19 cellular contexts compared by ENCODE assay signal in the genomic region with DNA sequence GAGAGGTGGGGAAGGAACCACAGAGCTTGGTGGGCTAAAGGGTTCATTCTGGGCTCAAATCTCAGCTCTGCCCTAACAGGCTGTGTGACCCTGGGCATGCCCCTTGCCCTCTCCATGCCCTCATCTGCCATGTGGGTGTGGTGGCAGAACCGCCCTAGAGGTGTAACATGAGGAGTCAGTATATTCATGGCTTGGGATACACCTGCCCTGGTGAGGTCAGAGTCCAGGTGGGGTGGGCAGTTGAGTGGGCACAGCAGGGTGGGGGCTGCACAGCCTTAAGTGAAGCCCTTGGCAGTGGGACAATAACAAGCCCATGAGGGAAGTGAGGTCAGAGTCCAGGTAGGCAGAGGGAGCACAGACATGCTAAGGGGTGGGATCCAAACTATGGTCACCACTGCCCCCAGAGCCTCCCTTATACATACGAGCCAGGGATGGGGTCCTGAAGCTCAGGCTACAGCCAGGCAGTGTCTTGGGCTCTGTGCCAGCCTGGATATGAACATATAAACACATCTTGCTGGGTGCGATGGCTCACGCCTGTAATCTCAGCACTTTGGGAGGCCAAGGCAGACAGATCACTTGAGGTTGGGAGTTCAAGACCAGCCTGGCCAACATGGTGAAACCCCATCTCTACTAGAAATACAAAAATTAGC. TPM values are rescaled to one million over a fixed set of nuclear protein-coding genes. Genes with fewer than 3 reads are reported as not detected.
DNase-seq lines count a peak whose midpoint lies in the region; ATAC-seq and TF ChIP-seq lines count a peak whose summit lies in the region.
"Had no signal": no experiment of that assay in that cellular context is flagged by ENCODE, and none has a peak within 500 bp of the region (broad histone marks: within the 10 kb centered on the region; RNA-seq: fewer than 3 reads in every experiment).

No MANE protein-coding gene starts in this region.

- H3K27ac ChIP-seq in colonic mucosa (peak overlapping the region; percentile 66), mucosa of rectum (ENCODE audit: low read depth in 2 of 2, low read length in 2 of 2) (peak overlapping the region; percentile 75 to 80), WERI-Rb-1 (no peak overlapping the region)

- no peak for TF ChIP-seq CTCF in Calu3 (IDR thresholded peaks at IDR 0.05; ENCODE audit: unreplicated experiment)
- TF ChIP-seq CTCF in colonic mucosa (IDR thresholded peaks at IDR 0.05) = no peak
- no peak for TF ChIP-seq CTCF in WERI-Rb-1 (IDR thresholded peaks at IDR 0.05; ENCODE audit: low read depth, low read length)

- no TSS peak for BruUV-seq in Calu3 (replicated peaks; lab: Mats Ljungman, UMichigan)

- H3K4me1 ChIP-seq in colonic mucosa (no peaks in the 10 kb centered on the region), mucosa of rectum (ENCODE audit: control insufficient read depth in 2 of 2, insufficient read depth in 2 of 2, low read length in 2 of 2) (peaks cover 24 to 39% of the 10 kb centered on the region in 2 donors)

- intact Hi-C loops in Calu3 (cut with micrococcal nuclease; ENCODE audit: unreplicated experiment) (no loop called here), colonic mucosa (cut with DNase I) (no loop called here)

- H3K9ac ChIP-seq in colonic mucosa (ENCODE audit: low read depth in 2 of 2, low read length in 2 of 2) = peak overlapping the region; percentile 4 to 61
- H3K9ac ChIP-seq in mucosa of rectum (ENCODE audit: low read depth in 1 of 2, low read length in 2 of 2) = peak overlapping the region in 1 of 2 donors; percentile 40

- no peaks in the 10 kb centered on the region for H3K9me3 Mint-ChIP-seq in Calu3 (ENCODE audit: low read depth, unreplicated experiment)
- H3K9me3 Mint-ChIP-seq: CD8-positive, alpha-beta memory T cell; H9 had no signal

- DNase-seq in Calu3 (peak; percentile 14), NCI-H2196 treated with DMSO at 0.1 percent for 48 hours (lab: John Stamatoyannopoulos, UW; ENCODE audit: unreplicated experiment) (peak; percentile 17), colonic mucosa (peak; percentile 88), GOT3 (lab: John Stamatoyannopoulos, UW) (no peak), DMS153 treated with DMSO at 0.1 percent for 48 hours (lab: John Stamatoyannopoulos, UW; ENCODE audit: unreplicated experiment) (no peak), WERI-Rb-1 (no peak)
- DNase-seq: ACHN; CD8-positive, alpha-beta memory T cell; DMS 273 treated with DMSO at 0.1 percent for 48 hours; NCI-H1436; NCI-H2081; NCI-H2227 treated with DMSO at 0.1 percent for 48 hours; NCI-H524 treated with DMSO at 0.1 percent for 48 hours had no signal

- H3K36me3 Mint-ChIP-seq in Calu3 (ENCODE audit: insufficient read depth, unreplicated experiment) = peaks cover 11% of the 10 kb centered on the region
- H3K36me3 Mint-ChIP-seq: CD8-positive, alpha-beta memory T cell had no signal

- peaks cover 55% of the 10 kb centered on the region for H3K4me1 Mint-ChIP-seq in Calu3 (ENCODE audit: low read depth, unreplicated experiment)

- H3K27me3 ChIP-seq in colonic mucosa (no peaks in the 10 kb centered on the region), mucosa of rectum (ENCODE audit: control insufficient read depth in 2 of 2, insufficient read depth in 2 of 2, low read length in 2 of 2) (no peaks in the 10 kb centered on the region), WERI-Rb-1 (ENCODE audit: insufficient read depth, low read depth, severe bottlenecking) (no peaks in the 10 kb centered on the region)

- no peaks in the 10 kb centered on the region for H3K27me3 Mint-ChIP-seq in Calu3 (ENCODE audit: unreplicated experiment)

- H3K36me3 ChIP-seq in colonic mucosa (no peaks in the 10 kb centered on the region), mucosa of rectum (ENCODE audit: control insufficient read depth in 2 of 2, insufficient read depth in 2 of 2, low read length in 2 of 2) (no peaks in the 10 kb centered on the region), WERI-Rb-1 (no peaks in the 10 kb centered on the region)

- H3K27ac Mint-ChIP-seq in Calu3 (ENCODE audit: unreplicated experiment) = peak overlapping the region; percentile 52
- H3K27ac Mint-ChIP-seq: B cell had no signal

- H3K4me3 ChIP-seq in colonic mucosa = no peak overlapping the region
- H3K4me3 ChIP-seq in mucosa of rectum (ENCODE audit: low read length in 2 of 2) = no peak overlapping the region
- H3K4me3 ChIP-seq in WERI-Rb-1 (ENCODE audit: low read depth, low read length) = no peak overlapping the region
- H3K4me3 ChIP-seq: K562 had no signal

- no peak for ATAC-seq in HG03571 (IDR thresholded peaks at IDR 0.05; ENCODE audit: unreplicated experiment)
- ATAC-seq: K562, Panc1 had no signal

- no peak overlapping the region for H3K4me3 Mint-ChIP-seq in Calu3 (ENCODE audit: low read depth, unreplicated experiment)
- H3K4me3 Mint-ChIP-seq: B cell, H9 had no signal

- CTCF ChIA-PET in Calu3 (lab: Charles Lee) = interaction anchor here (0.6 kb wide), 1 partner anchor 252 kb away, joined by 6 read pairs; no protein-coding TSS in a partner anchor

- no peaks in the 10 kb centered on the region for H3K9me3 ChIP-seq in colonic mucosa
- no peaks in the 10 kb centered on the region for H3K9me3 ChIP-seq in mucosa of rectum (ENCODE audit: control insufficient read depth in 2 of 2, low read length in 2 of 2)
- no peaks in the 10 kb centered on the region for H3K9me3 ChIP-seq in WERI-Rb-1 (ENCODE audit: severe bottlenecking)

RNA-seq across cellular contexts. Expression of gene EFHD2, which starts 59.0 kb away (rescaled TPM):
- 51.0 and 57.8 TPM in 2 replicates for total RNA-seq in Calu3 (2022)
- 100 to 1,000 TPM; 160 to 191 TPM for total RNA-seq in colonic mucosa

Comparison
In these comparisons a context has a peak if more than half of its experiments do, and no peak if none do; other contexts are left out.
1. DNase-seq: peak in Calu3 (single experiment), NCI-H2196 treated with DMSO at 0.1 percent for 48 hours (single experiment) and colonic mucosa (single experiment); none in GOT3 (single experiment), DMS153 treated with DMSO at 0.1 percent for 48 hours (single experiment) and WERI-Rb-1 (single experiment).